In the genomic region with DNA sequence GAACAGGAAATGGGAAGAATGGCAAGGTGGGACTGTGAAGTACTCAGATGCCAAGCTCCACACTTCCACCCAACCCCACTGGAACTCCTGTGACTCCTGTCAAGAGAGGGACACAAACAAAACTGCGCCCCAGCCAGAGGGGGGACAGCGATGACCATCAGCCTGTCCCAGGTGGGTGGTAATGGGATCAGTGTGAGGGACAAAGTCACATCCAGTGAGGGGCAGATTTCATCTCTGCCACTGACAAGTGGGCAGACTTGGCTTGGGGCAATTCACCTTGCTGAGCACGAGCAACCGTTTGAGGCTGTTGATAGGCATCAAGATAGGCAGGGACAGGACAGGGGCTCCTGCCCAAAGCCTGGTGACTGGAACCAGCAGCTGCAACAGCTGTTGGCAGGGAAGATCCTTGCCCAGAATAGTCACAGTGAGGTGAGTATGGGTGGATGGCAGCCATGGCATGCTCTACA, we compare ENCODE assay signal across 2 cellular contexts.
TF ChIP-seq lines count a peak whose summit lies in the region.

No MANE protein-coding gene starts in this region.

TF ChIP-seq in SK-N-SH, 30 proteins besides CTCF, POLR2A, EP300 and RAD21:
- TF ChIP-seq GATA2 (CRISPR knock-in tag; IDR thresholded peaks at IDR 0.05) (peak; percentile 64), POLR2AphosphoS5 (IDR thresholded peaks at IDR 0.05; ENCODE audit: low read depth, low read length) (no peak), YY1 (IDR thresholded peaks at IDR 0.05; ENCODE audit: low read depth) (no peak), TCF12 (IDR thresholded peaks at IDR 0.05) (no peak), SMC3 (IDR thresholded peaks at IDR 0.05; ENCODE audit: low read depth, low read length) (no peak), MXI1 (IDR thresholded peaks at IDR 0.05; ENCODE audit: low read depth, low read length) (peak; percentile 32; the same call in 1 of the 2 replicates), RCOR1 (IDR thresholded peaks at IDR 0.05; ENCODE audit: low read length) (peak; percentile 37; the same call in 1 of the 2 replicates), TEAD4 (IDR thresholded peaks at IDR 0.05; ENCODE audit: borderline replicate concordance, insufficient read depth) (no peak), MEF2A (IDR thresholded peaks at IDR 0.05; ENCODE audit: borderline replicate concordance, low read depth) (no peak), EZH2phosphoT487 (IDR thresholded peaks at IDR 0.05; ENCODE audit: borderline replicate concordance, low read depth) (no peak)
- TF ChIP-seq, protein P1, sequence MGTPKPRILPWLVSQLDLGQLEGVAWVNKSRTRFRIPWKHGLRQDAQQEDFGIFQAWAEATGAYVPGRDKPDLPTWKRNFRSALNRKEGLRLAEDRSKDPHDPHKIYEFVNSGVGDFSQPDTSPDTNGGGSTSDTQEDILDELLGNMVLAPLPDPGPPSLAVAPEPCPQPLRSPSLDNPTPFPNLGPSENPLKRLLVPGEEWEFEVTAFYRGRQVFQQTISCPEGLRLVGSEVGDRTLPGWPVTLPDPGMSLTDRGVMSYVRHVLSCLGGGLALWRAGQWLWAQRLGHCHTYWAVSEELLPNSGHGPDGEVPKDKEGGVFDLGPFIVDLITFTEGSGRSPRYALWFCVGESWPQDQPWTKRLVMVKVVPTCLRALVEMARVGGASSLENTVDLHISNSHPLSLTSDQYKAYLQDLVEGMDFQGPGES (IDR thresholded peaks at IDR 0.05; ENCODE audit: low read depth, low read length) = no peak

TF ChIP-seq in SK-N-SH treated with all-trans-retinoic acid at 6 μM for 48 hours, 23 proteins besides CTCF, POLR2A, EP300 and RAD21:
- TF ChIP-seq ZNF8 (CRISPR knock-in tag; IDR thresholded peaks at IDR 0.05) = no peak
- TF ChIP-seq TCF4 (CRISPR knock-in tag; IDR thresholded peaks at IDR 0.05; ENCODE audit: borderline replicate concordance) = no peak
- TF ChIP-seq ZFP3 (CRISPR knock-in tag; IDR thresholded peaks at IDR 0.05) = no peak
